16 cellular contexts compared by ENCODE assay signal in the genomic region with DNA sequence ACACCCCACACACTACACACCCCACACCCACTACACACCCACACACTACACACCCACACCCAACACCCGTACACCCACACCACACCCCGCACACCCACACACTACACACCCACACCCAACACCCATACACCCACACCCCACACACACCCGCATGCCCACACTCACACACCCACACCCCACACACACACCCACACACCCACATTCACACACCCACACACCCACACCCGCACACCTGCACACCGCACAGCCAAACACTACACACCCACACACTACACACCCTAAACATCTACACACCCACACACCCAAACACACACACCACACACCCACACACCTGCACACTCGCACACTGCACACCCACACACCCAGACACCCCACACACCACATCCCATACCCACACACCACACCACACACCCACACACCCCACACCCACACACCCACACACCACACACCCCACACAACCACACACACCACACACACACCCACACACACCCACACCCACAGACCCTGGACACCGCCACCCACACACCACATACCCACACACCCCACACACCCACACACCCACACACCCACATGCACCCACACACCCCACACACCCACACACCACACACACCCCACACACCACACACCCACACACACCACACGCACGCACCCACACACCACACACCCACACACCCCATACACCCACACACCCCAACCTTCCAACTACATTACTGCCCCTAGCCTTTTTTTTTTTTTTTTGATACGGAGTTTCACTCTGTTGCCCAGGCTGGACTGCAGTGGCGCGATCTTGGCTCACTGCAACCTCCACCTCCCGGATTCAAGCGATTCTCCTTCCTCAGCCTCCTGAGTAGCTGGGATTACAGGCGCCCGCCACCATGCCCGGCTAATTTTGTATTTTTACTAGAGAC. TPM values are rescaled to one million over a fixed set of nuclear protein-coding genes. Genes with fewer than 3 reads are reported as not detected.
A peak's percentile ranks its signal among the peaks of the same experiment; 100 is the strongest.
DNase-seq lines count a peak whose midpoint lies in the region; ATAC-seq and TF ChIP-seq lines count a peak whose summit lies in the region.
"Had no signal": no experiment of that assay in that cellular context is flagged by ENCODE, and none has a peak within 500 bp of the region (broad histone marks: within the 10 kb centered on the region; RNA-seq: fewer than 3 reads in every experiment).

No MANE protein-coding gene starts in this region.

- no peak for TF ChIP-seq CTCF in omental fat pad (IDR thresholded peaks at IDR 0.05)
- no peak for TF ChIP-seq CTCF in dorsolateral prefrontal cortex (IDR thresholded peaks at IDR 0.05 in 54 of 56, conservative IDR thresholded peaks at IDR 0.05 in 2 of 56; ENCODE audit: low read depth in 1 of 56, partially characterized antibody in 56 of 56)

- H3K27ac ChIP-seq in aorta (ENCODE audit: low read depth in 1 of 2, low read length in 2 of 2): no peak overlapping the region
- H3K27ac ChIP-seq in dorsolateral prefrontal cortex: no peak overlapping the region
- H3K27ac ChIP-seq: hepatocyte, right lobe of liver, suprapubic skin had no signal

- no peaks in the 10 kb centered on the region for H3K27me3 Mint-ChIP-seq in activated naive CD8-positive, alpha-beta T cell

- H3K4me3 ChIP-seq in aorta (ENCODE audit: low read length in 2 of 2) (no peak overlapping the region), dorsolateral prefrontal cortex (no peak overlapping the region)
- H3K4me3 ChIP-seq: hepatocyte, right lobe of liver, suprapubic skin had no signal

- peak overlapping the region; percentile 23 for H3K4me3 Mint-ChIP-seq in activated naive CD8-positive, alpha-beta T cell

- H3K9me3 Mint-ChIP-seq in activated naive CD8-positive, alpha-beta T cell (ENCODE audit: low read depth): no peaks in the 10 kb centered on the region

- H3K4me1 Mint-ChIP-seq in activated naive CD8-positive, alpha-beta T cell (ENCODE audit: low read depth): peaks cover 8% of the 10 kb centered on the region

- DNase-seq in Right ventricle myocardium inferior (ENCODE audit: missing footprints) (no peak), left ventricle myocardium superior (no peak), omental fat pad (ENCODE audit: low spot score) (no peak), aorta (no peak), GM03348 (ENCODE audit: low spot score) (no peak), dorsolateral prefrontal cortex (no peak)
- DNase-seq: dermis blood vessel endothelial cell, left colon, NCI-H187 treated with DMSO at 0.1 percent for 48 hours, NCI-H69, right lobe of liver, SW 1271 had no signal

- H3K36me3 Mint-ChIP-seq in activated naive CD8-positive, alpha-beta T cell: no peaks in the 10 kb centered on the region

- 91 to 94% methylated on average over 16 to 17 of the region's 17 CpGs for WGBS in aorta, 2 donors

- H3K36me3 ChIP-seq in aorta (ENCODE audit: control insufficient read depth in 1 of 2, insufficient read depth in 2 of 2, low read length in 1 of 2): no peaks in the 10 kb centered on the region
- H3K36me3 ChIP-seq: right lobe of liver, suprapubic skin had no signal

- H3K4me1 ChIP-seq in aorta (ENCODE audit: control insufficient read depth in 1 of 2, insufficient read depth in 2 of 2, low read length in 2 of 2): no peaks in the 10 kb centered on the region
- H3K4me1 ChIP-seq: right lobe of liver had no signal

- no peaks in the 10 kb centered on the region for H3K9me3 ChIP-seq in aorta (ENCODE audit: control insufficient read depth, low read length)
- H3K9me3 ChIP-seq: right lobe of liver, suprapubic skin had no signal

- peak overlapping the region; percentile 84 for H3K27ac Mint-ChIP-seq in activated naive CD8-positive, alpha-beta T cell

- H3K27me3 ChIP-seq in aorta (ENCODE audit: control insufficient read depth in 1 of 2, insufficient read depth in 2 of 2, low read length in 1 of 2): no peaks in the 10 kb centered on the region
- no peaks in the 10 kb centered on the region for H3K27me3 ChIP-seq in dorsolateral prefrontal cortex
- H3K27me3 ChIP-seq: hepatocyte, right lobe of liver, suprapubic skin had no signal

- intact Hi-C loops in Right ventricle myocardium inferior (cut with DNase I): no loop called here
- intact Hi-C loops in left ventricle myocardium superior (cut with micrococcal nuclease): no loop called here
- intact Hi-C loops in aorta (cut with DNase I): no loop called here
- intact Hi-C loops in dorsolateral prefrontal cortex (cut with DNase I): no loop called here

- ATAC-seq in Right ventricle myocardium inferior (peak; percentile 34), left ventricle myocardium superior (no peak), omental fat pad (ENCODE audit: low FRiP score) (peak; percentile 48), aorta (ENCODE audit: low FRiP score) (no peak), GM21447 (IDR thresholded peaks at IDR 0.05; ENCODE audit: unreplicated experiment) (no peak)
- ATAC-seq: left colon had no signal

RNA-seq across cellular contexts. Expression of a gene that starts 16.9 kb away (rescaled TPM):
- total RNA-seq in Right ventricle myocardium inferior (1.9 TPM), left ventricle myocardium superior (1.0 TPM), omental fat pad (1 to 10 TPM in 2 of 4 donors, under 1 TPM in 2; 0.94 to 2.5 (median 1.2) TPM), aorta (1 to 10 TPM in 1 of 2 donors, under 1 TPM in 1; 0.84 to 1.4 TPM), dorsolateral prefrontal cortex (10 to 100 TPM in 35 of 120 experiments, 1 to 10 TPM in 85; 2.8 to 14.6 (median 8.6) TPM)
- polyA plus RNA-seq in aorta: 1 to 10 TPM; 1.4 to 1.8 TPM

RNA-seq across cellular contexts. Expression of a gene that starts 17.0 kb away (rescaled TPM):
- 15.0 TPM for total RNA-seq in Right ventricle myocardium inferior
- 14.1 TPM for total RNA-seq in left ventricle myocardium superior
- total RNA-seq in omental fat pad: 10 to 100 TPM; 13.0 to 19.4 (median 15.6) TPM
- total RNA-seq in aorta: 10 to 100 TPM; 13.6 to 16.7 TPM
- 10 to 100 TPM; 11.5 to 15.3 TPM for polyA plus RNA-seq in aorta
- 10 to 100 TPM; 23.5 to 51.0 (median 37.0) TPM for total RNA-seq in dorsolateral prefrontal cortex

RNA-seq across cellular contexts. Expression of a gene that starts 44.5 kb away (rescaled TPM):
- total RNA-seq in Right ventricle myocardium inferior (45.4 TPM), left ventricle myocardium superior (43.5 TPM), omental fat pad (100 to 1,000 TPM in 1 of 4 donors, 10 to 100 TPM in 3; 50.3 to 108 (median 81.0) TPM), aorta (10 to 100 TPM; 56.0 to 59.5 TPM), dorsolateral prefrontal cortex (10 to 100 TPM; 28.1 to 67.1 (median 44.9) TPM)
- 10 to 100 TPM; 14.2 to 18.3 TPM for polyA plus RNA-seq in aorta

RNA-seq across cellular contexts. Expression of a gene that starts 55.7 kb away (rescaled TPM):
- 3.1 TPM for total RNA-seq in Right ventricle myocardium inferior
- 2.3 TPM for total RNA-seq in left ventricle myocardium superior
- total RNA-seq in omental fat pad: 10 to 100 TPM in 3 of 4 donors, 1 to 10 TPM in 1; 4.3 to 21.0 (median 19.4) TPM
- total RNA-seq in aorta: 10 to 100 TPM in 1 of 2 donors, 1 to 10 TPM in 1; 7.6 to 17.3 TPM
- 1 to 10 TPM in 1 of 2 donors, under 1 TPM in 1; 0.43 to 2.0 TPM for polyA plus RNA-seq in aorta
- total RNA-seq in dorsolateral prefrontal cortex: 1 to 10 TPM; 1.1 to 8.0 (median 3.3) TPM
- polyA plus RNA-seq: hepatocyte had no signal

Comparison
In these comparisons a context has a peak if more than half of its experiments do, and no peak if none do; other contexts are left out.
1. ATAC-seq: peak in Right ventricle myocardium inferior (single experiment) and omental fat pad (single experiment); none in left ventricle myocardium superior (single experiment), aorta (single experiment) and GM21447 (single experiment).